ENCODE assay signal across 33 cellular contexts in genomic region chr6:73109659-73110058, GRCh38.
"Had no signal": no experiment of that assay in that cellular context is flagged by ENCODE, and none has a peak within 500 bp of the region (broad histone marks: within the 10 kb centered on the region; RNA-seq: fewer than 3 reads in every experiment).

No MANE protein-coding gene starts in this region.

- H3K27me3 Mint-ChIP-seq: activated CD4-positive, alpha-beta memory T cell treated with anti-CD3 and anti-CD28 coated beads, Interleukin-2, amount 10 ng/mL, durations not matched to agents 7 days and 5 days; activated CD4-positive, alpha-beta T cell treated with anti-CD3 and anti-CD28 coated beads, Interleukin-2, amount 10 ng/mL, durations not matched to agents 7 days and 5 days; activated T-cell treated with anti-CD3 and anti-CD28 coated beads, Interleukin-2, amount 50 U/mL, for 24 hours; naive thymus-derived CD8-positive, alpha-beta T cell; stimulated activated naive CD8-positive, alpha-beta T cell treated with anti-CD3 and anti-CD28 coated beads, Interleukin-15, Interleukin-2, amounts not matched to agents 100 ng/mL and 50 ng/mL, for 24 hours had no signal

- H3K4me1 ChIP-seq: body of pancreas, colonic mucosa, gastrocnemius medialis, pancreas, prostate gland had no signal

- H3K4me3 Mint-ChIP-seq: activated CD4-positive, alpha-beta memory T cell treated with anti-CD3 and anti-CD28 coated beads, Interleukin-2, amount 10 ng/mL, durations not matched to agents 7 days and 5 days; activated CD4-positive, alpha-beta T cell treated with anti-CD3 and anti-CD28 coated beads, Interleukin-2, amount 10 ng/mL, durations not matched to agents 7 days and 5 days; activated T-cell treated with anti-CD3 and anti-CD28 coated beads, Interleukin-2, amount 50 U/mL, for 24 hours; naive thymus-derived CD8-positive, alpha-beta T cell; neural crest cell; stimulated activated effector memory CD8-positive, alpha-beta T cell treated with anti-CD3 and anti-CD28 coated beads, Interleukin-12 subunit alpha, Interleukin-12 subunit beta, amount 100 ng/mL, for 72 hours; stimulated activated naive CD8-positive, alpha-beta T cell treated with anti-CD3 and anti-CD28 coated beads, Interleukin-15, Interleukin-2, amounts not matched to agents 100 ng/mL and 50 ng/mL, for 24 hours; WTC11 had no signal

- H3K27me3 ChIP-seq: body of pancreas, colonic mucosa, gastrocnemius medialis, pancreas had no signal

- DNase-seq: activated CD4-positive, alpha-beta memory T cell treated with anti-CD3 and anti-CD28 coated beads, Interleukin-2, amount 10 ng/mL, durations not matched to agents 7 days and 5 days; activated CD4-positive, alpha-beta T cell treated with anti-CD3 and anti-CD28 coated beads for 1 hour; activated CD4-positive, alpha-beta T cell treated with anti-CD3 and anti-CD28 coated beads, Interleukin-2, amount 10 ng/mL, durations not matched to agents 7 days and 5 days; activated CD8-positive, alpha-beta memory T cell treated with anti-CD3 and anti-CD28 coated beads, Interleukin-2, amount 50 U/mL, for 48 hours; activated T-cell treated with anti-CD3 and anti-CD28 coated beads, Interleukin-2, amount 50 U/mL, for 24 hours; anterior cingulate cortex; body of pancreas; cerebellar nuclear complex; colonic mucosa; effector CD8-positive, alpha-beta T cell; gastrocnemius medialis; hippocampal formation; left cardiac atrium; mammary epithelial cell; naive thymus-derived CD8-positive, alpha-beta T cell; nucleus accumbens; pancreas; retina; small intestine; stimulated activated CD4-positive, alpha-beta T cell treated with anti-CD3 and anti-CD28 coated beads, Interleukin-4, amount 100 ng/mL, for 24 hours; T-helper 9 cell had no signal

- H3K27ac ChIP-seq: body of pancreas, colonic mucosa, gastrocnemius medialis, pancreas, prostate gland, thoracic aorta had no signal

- FAIRE-seq: endometrium, keratinocyte, small intestine, TTC549, urothelium cell line had no signal

- ATAC-seq: activated naive CD4-positive, alpha-beta T cell treated with anti-CD3 and anti-CD28 coated beads, Interleukin-2, amount 50 U/mL, for 72 hours; body of pancreas; gastrocnemius medialis; left cardiac atrium; naive thymus-derived CD8-positive, alpha-beta T cell; pancreas; sciatic nerve; stimulated activated effector memory CD8-positive, alpha-beta T cell treated with anti-CD3 and anti-CD28 coated beads, Interleukin-12 subunit alpha, Interleukin-12 subunit beta, amount 100 ng/mL, for 72 hours; WTC11 had no signal

- H3K4me1 Mint-ChIP-seq: activated CD4-positive, alpha-beta memory T cell treated with anti-CD3 and anti-CD28 coated beads, Interleukin-2, amount 10 ng/mL, durations not matched to agents 7 days and 5 days; activated CD4-positive, alpha-beta T cell treated with anti-CD3 and anti-CD28 coated beads, Interleukin-2, amount 10 ng/mL, durations not matched to agents 7 days and 5 days; neural crest cell; stimulated activated effector memory CD8-positive, alpha-beta T cell treated with anti-CD3 and anti-CD28 coated beads, Interleukin-12 subunit alpha, Interleukin-12 subunit beta, amount 100 ng/mL, for 72 hours; WTC11 had no signal

- H3K9me3 ChIP-seq: body of pancreas, colonic mucosa, gastrocnemius medialis, pancreas, prostate gland, thoracic aorta had no signal

- H3K4me3 ChIP-seq: body of pancreas, colonic mucosa, gastrocnemius medialis, pancreas, prostate gland, thoracic aorta had no signal

- H3K36me3 ChIP-seq: colonic mucosa, gastrocnemius medialis, pancreas, prostate gland, thoracic aorta had no signal

- H3K36me3 Mint-ChIP-seq: activated naive CD4-positive, alpha-beta T cell treated with anti-CD3 and anti-CD28 coated beads, Interleukin-2, amount 50 U/mL, for 72 hours; stimulated activated effector memory CD8-positive, alpha-beta T cell treated with anti-CD3 and anti-CD28 coated beads, Interleukin-12 subunit alpha, Interleukin-12 subunit beta, amount 100 ng/mL, for 72 hours; WTC11 had no signal

- H3K27ac Mint-ChIP-seq: activated CD4-positive, alpha-beta memory T cell treated with anti-CD3 and anti-CD28 coated beads, Interleukin-2, amount 10 ng/mL, durations not matched to agents 7 days and 5 days; activated CD4-positive, alpha-beta T cell treated with anti-CD3 and anti-CD28 coated beads, Interleukin-2, amount 10 ng/mL, durations not matched to agents 7 days and 5 days; activated naive CD4-positive, alpha-beta T cell treated with anti-CD3 and anti-CD28 coated beads, Interleukin-2, amount 50 U/mL, for 72 hours; activated T-cell treated with anti-CD3 and anti-CD28 coated beads, Interleukin-2, amount 50 U/mL, for 24 hours; naive thymus-derived CD8-positive, alpha-beta T cell; stimulated activated effector memory CD8-positive, alpha-beta T cell treated with anti-CD3 and anti-CD28 coated beads, Interleukin-12 subunit alpha, Interleukin-12 subunit beta, amount 100 ng/mL, for 72 hours; stimulated activated naive CD8-positive, alpha-beta T cell treated with anti-CD3 and anti-CD28 coated beads, Interleukin-15, Interleukin-2, amounts not matched to agents 100 ng/mL and 50 ng/mL, for 24 hours; WTC11 had no signal

- H3K9me3 Mint-ChIP-seq: activated CD4-positive, alpha-beta memory T cell treated with anti-CD3 and anti-CD28 coated beads, Interleukin-2, amount 10 ng/mL, durations not matched to agents 7 days and 5 days; activated CD4-positive, alpha-beta T cell treated with anti-CD3 and anti-CD28 coated beads, Interleukin-2, amount 10 ng/mL, durations not matched to agents 7 days and 5 days; activated naive CD4-positive, alpha-beta T cell treated with anti-CD3 and anti-CD28 coated beads, Interleukin-2, amount 50 U/mL, for 72 hours; activated T-cell treated with anti-CD3 and anti-CD28 coated beads, Interleukin-2, amount 50 U/mL, for 24 hours; naive thymus-derived CD8-positive, alpha-beta T cell; neural crest cell; stimulated activated effector memory CD8-positive, alpha-beta T cell treated with anti-CD3 and anti-CD28 coated beads, Interleukin-12 subunit alpha, Interleukin-12 subunit beta, amount 100 ng/mL, for 72 hours; stimulated activated naive CD8-positive, alpha-beta T cell treated with anti-CD3 and anti-CD28 coated beads, Interleukin-15, Interleukin-2, amounts not matched to agents 100 ng/mL and 50 ng/mL, for 24 hours; WTC11 had no signal
